ENCODE assay signal across 8 cellular contexts in genomic region chr2:210169871-210170441, GRCh38. TPM values are rescaled to one million over a fixed set of nuclear protein-coding genes. Genes with fewer than 3 reads are reported as not detected.
A peak's percentile ranks its signal among the peaks of the same experiment; 100 is the strongest.
DNase-seq lines count a peak whose midpoint lies in the region; ATAC-seq and TF ChIP-seq lines count a peak whose summit lies in the region.

No MANE protein-coding gene starts in this region.

- H3K4me3 ChIP-seq in CD8-positive, alpha-beta T cell (ENCODE audit: low read depth, low read length) = peak overlapping the region; percentile 71
- H3K4me3 ChIP-seq in HUES48 (ENCODE audit: low read depth, low read length) = peak overlapping the region; percentile 92
- H3K4me3 ChIP-seq in WI38 (ENCODE audit: low read depth, low read length) = peak overlapping the region; percentile 78

- no peaks in the 10 kb centered on the region for H3K9me3 Mint-ChIP-seq in CD8-positive, alpha-beta T cell

- peak overlapping the region; percentile 80 for H3K27ac ChIP-seq in CD8-positive, alpha-beta T cell (ENCODE audit: low read depth, low read length)
- H3K27ac ChIP-seq in HUES48 (ENCODE audit: low read depth, low read length) (peak overlapping the region; percentile 98), foreskin keratinocyte (peak overlapping the region; percentile 95)

- peaks cover 33% of the 10 kb centered on the region for H3K4me1 Mint-ChIP-seq in CD8-positive, alpha-beta T cell (ENCODE audit: low read depth)

- intact Hi-C loops in CD8-positive, alpha-beta T cell (cut with DNase I, micrococcal nuclease) = loop anchor here (1.0 to 5.0 kb wide), 5 partner anchors 168 to 1918 kb away; partner anchors contain the start of genes LANCL1 (in 2 of the 2), PIKFYVE (in 1 of the 2) and RPE (in 1 of the 2)

- H3K36me3 ChIP-seq in CD8-positive, alpha-beta T cell (ENCODE audit: insufficient read depth, low read length) = no peaks in the 10 kb centered on the region
- no peaks in the 10 kb centered on the region for H3K36me3 ChIP-seq in HUES48 (ENCODE audit: control insufficient read depth, insufficient read depth, low read length)

- peak overlapping the region; percentile 87 for H3K9ac ChIP-seq in HUES48 (ENCODE audit: low read depth, low read length)

- H3K4me1 ChIP-seq in CD8-positive, alpha-beta T cell (ENCODE audit: insufficient read depth, low read length) = peaks cover 10% of the 10 kb centered on the region
- peaks cover 23% of the 10 kb centered on the region; the same call in 1 of the 2 replicates for H3K4me1 ChIP-seq in HUES48 (ENCODE audit: control insufficient read depth, insufficient read depth, low read length)
- H3K4me1 ChIP-seq in foreskin keratinocyte = peaks cover 23% of the 10 kb centered on the region

- CTCF ChIA-PET in CD8-positive, alpha-beta T cell (lab: Charles Lee) = no interaction called here

- peaks cover 10% of the 10 kb centered on the region for H3K36me3 Mint-ChIP-seq in CD8-positive, alpha-beta T cell

- no peak for TF ChIP-seq CTCF in CD8-positive, alpha-beta T cell (IDR thresholded peaks at IDR 0.05)
- no peak for TF ChIP-seq CTCF in WI38 (IDR thresholded peaks at IDR 0.05; ENCODE audit: low read depth, low read length)
- TF ChIP-seq CTCF in foreskin keratinocyte (conservative IDR thresholded peaks at IDR 0.05) = no peak

- no peak for ATAC-seq in CD8-positive, alpha-beta T cell
- ATAC-seq in GM21367 (IDR thresholded peaks at IDR 0.05; ENCODE audit: unreplicated experiment) (peak; percentile 30), foreskin keratinocyte (peak; percentile 17)

- H3K27me3 ChIP-seq in CD8-positive, alpha-beta T cell (ENCODE audit: insufficient read depth, low read length) = no peaks in the 10 kb centered on the region
- H3K27me3 ChIP-seq in HUES48 (ENCODE audit: control insufficient read depth, insufficient read depth, low read length) (no peaks in the 10 kb centered on the region), foreskin keratinocyte (no peaks in the 10 kb centered on the region)

- H3K27ac Mint-ChIP-seq in CD8-positive, alpha-beta T cell = peak overlapping the region; percentile 97

- POLR2A ChIA-PET in CD8-positive, alpha-beta T cell (lab: Charles Lee) = interaction anchor here (1.0 kb wide), 1 partner anchor 12 kb away, joined by 3 read pairs; no protein-coding TSS in a partner anchor

- H3K4me3 Mint-ChIP-seq in CD8-positive, alpha-beta T cell = peak overlapping the region; percentile 99

- no peaks in the 10 kb centered on the region for H3K27me3 Mint-ChIP-seq in CD8-positive, alpha-beta T cell (ENCODE audit: low read depth)

- DNase-seq in CD8-positive, alpha-beta T cell = no peak
- DNase-seq in foreskin keratinocyte (peak; percentile 34 to 64), renal cortical epithelial cell (ENCODE audit: low read depth) (peak; percentile 81), NCI-H1092 (lab: John Stamatoyannopoulos, UW) (no peak), cerebellum (ENCODE audit: low spot score) (no peak)

- no peaks in the 10 kb centered on the region for H3K9me3 ChIP-seq in CD8-positive, alpha-beta T cell (ENCODE audit: low read length)
- no peaks in the 10 kb centered on the region for H3K9me3 ChIP-seq in HUES48 (ENCODE audit: control insufficient read depth, insufficient read depth, low read length)

RNA-seq across cellular contexts. Expression of gene KANSL1L, which starts 1.3 kb away (rescaled TPM):
- 1 to 10 TPM; 4.2 to 4.7 TPM for total RNA-seq in CD8-positive, alpha-beta T cell
- 3.8 and 3.9 TPM in 2 replicates for total RNA-seq in foreskin keratinocyte
- 0.49 and 0.57 TPM in 2 replicates for polyA plus RNA-seq in foreskin keratinocyte
- 22.4 and 67.1 TPM in 2 replicates for total RNA-seq in renal cortical epithelial cell
- total RNA-seq in cerebellum = 87.2 TPM

RNA-seq across cellular contexts. Expression of gene ACADL, which starts 55.3 kb away (rescaled TPM):
- not detected for total RNA-seq in CD8-positive, alpha-beta T cell
- total RNA-seq in foreskin keratinocyte (0.18 TPM in 1 of 2 replicates, not detected in the other), renal cortical epithelial cell (0.17 and 3.8 TPM in 2 replicates), cerebellum (4.7 TPM)
- 0.08 TPM in 2 replicates for polyA plus RNA-seq in foreskin keratinocyte

Comparison
In these comparisons a context has a peak if more than half of its experiments do, and no peak if none do; other contexts are left out.
1. DNase-seq: peak in foreskin keratinocyte (2 of 2) and renal cortical epithelial cell (single experiment); none in CD8-positive, alpha-beta T cell (0 of 7), NCI-H1092 (single experiment) and cerebellum (single experiment).
2. Peak in every context shown above with its lines, with median percentiles within 50 percentile points of each other: H3K27ac ChIP-seq and H3K4me3 ChIP-seq.